In genomic region chr3:107264888-107265287, GRCh38 we compare ENCODE assay signal across 12 cellular contexts.
DNase-seq lines count a peak whose midpoint lies in the region; ATAC-seq and TF ChIP-seq lines count a peak whose summit lies in the region.
"Had no signal": no experiment of that assay in that cellular context is flagged by ENCODE, and none has a peak within 500 bp of the region (broad histone marks: within the 10 kb centered on the region; RNA-seq: fewer than 3 reads in every experiment).

No MANE protein-coding gene starts in this region.

- H3K9me3 Mint-ChIP-seq in stimulated activated naive B cell treated with anti-CD40 and anti-IgM and Interleukin-4, amounts not matched to agents 10 μg/mL and 1 μg/mL and 100 μg/mL, for 72 hours, result no peaks in the 10 kb centered on the region
- no peaks in the 10 kb centered on the region for H3K9me3 Mint-ChIP-seq in activated naive CD4-positive, alpha-beta T cell treated with anti-CD3 and anti-CD28 coated beads, Interleukin-2, amount 50 U/mL, for 72 hours
- H3K9me3 Mint-ChIP-seq: activated CD4-positive, alpha-beta T cell treated with anti-CD3 and anti-CD28 coated beads, Interleukin-2, amount 10 ng/mL, durations not matched to agents 7 days and 5 days; stimulated activated effector memory CD8-positive, alpha-beta T cell treated with anti-CD3 and anti-CD28 coated beads, Interleukin-12 subunit alpha, Interleukin-12 subunit beta, amount 100 ng/mL, for 72 hours had no signal

- DNase-seq in HPDE6-E6E7 (ENCODE audit: extremely low spot score) (peak; percentile 25), iPS-NIHi11 (ENCODE audit: low spot score) (peak; percentile 8), SHP77 (lab: John Stamatoyannopoulos, UW) (no peak)
- no peak for DNase-seq in stimulated activated naive B cell treated with anti-CD40 and anti-IgM and Interleukin-4, amounts not matched to agents 10 μg/mL and 1 μg/mL and 100 μg/mL, for 72 hours
- DNase-seq in activated naive CD4-positive, alpha-beta T cell treated with anti-CD3 and anti-CD28 coated beads, Interleukin-2, amount 50 U/mL, for 72 hours (ENCODE audit: low spot score in 2 of 2), result no peak
- DNase-seq: activated CD4-positive, alpha-beta T cell treated with anti-CD3 and anti-CD28 coated beads, Interleukin-2, amount 10 ng/mL, durations not matched to agents 7 days and 5 days; AML-193 had no signal

- H3K4me1 Mint-ChIP-seq in stimulated activated naive B cell treated with anti-CD40 and anti-IgM and Interleukin-4, amounts not matched to agents 10 μg/mL and 1 μg/mL and 100 μg/mL, for 72 hours, result no peaks in the 10 kb centered on the region

- TF ChIP-seq CTCF in VCaP (conservative IDR thresholded peaks at IDR 0.05) (no peak), parathyroid adenoma (IDR thresholded peaks at IDR 0.05) (no peak)

- no peaks in the 10 kb centered on the region for H3K36me3 ChIP-seq in parathyroid adenoma (ENCODE audit: control insufficient read depth, insufficient read depth, low read length)

- H3K27ac Mint-ChIP-seq in stimulated activated naive B cell treated with anti-CD40 and anti-IgM and Interleukin-4, amounts not matched to agents 10 μg/mL and 1 μg/mL and 100 μg/mL, for 72 hours, result no peak overlapping the region
- no peak overlapping the region for H3K27ac Mint-ChIP-seq in activated naive CD4-positive, alpha-beta T cell treated with anti-CD3 and anti-CD28 coated beads, Interleukin-2, amount 50 U/mL, for 72 hours
- H3K27ac Mint-ChIP-seq: activated CD4-positive, alpha-beta T cell treated with anti-CD3 and anti-CD28 coated beads, Interleukin-2, amount 10 ng/mL, durations not matched to agents 7 days and 5 days; stimulated activated effector memory CD8-positive, alpha-beta T cell treated with anti-CD3 and anti-CD28 coated beads, Interleukin-12 subunit alpha, Interleukin-12 subunit beta, amount 100 ng/mL, for 72 hours had no signal

- no peak overlapping the region for H3K9ac ChIP-seq in parathyroid adenoma

- H3K27me3 ChIP-seq in parathyroid adenoma (ENCODE audit: control insufficient read depth, insufficient read depth, low read length), result no peaks in the 10 kb centered on the region

- H3K27me3 Mint-ChIP-seq in stimulated activated naive B cell treated with anti-CD40 and anti-IgM and Interleukin-4, amounts not matched to agents 10 μg/mL and 1 μg/mL and 100 μg/mL, for 72 hours, result peaks cover 0 to 3% of the 10 kb centered on the region in 2 donors

- peaks cover 7% of the 10 kb centered on the region for H3K4me1 ChIP-seq in parathyroid adenoma

- H3K79me2 ChIP-seq in parathyroid adenoma, result peaks cover 7% of the 10 kb centered on the region

- H3K27ac ChIP-seq in VCaP (peak overlapping the region; percentile 89), parathyroid adenoma (peak overlapping the region; percentile 15)

- ATAC-seq in stimulated activated naive B cell treated with anti-CD40 and anti-IgM and Interleukin-4, amounts not matched to agents 10 μg/mL and 1 μg/mL and 100 μg/mL, for 72 hours (replicated peaks), result no peak
- no peak for ATAC-seq in HG02623 (IDR thresholded peaks at IDR 0.05; ENCODE audit: unreplicated experiment)
- ATAC-seq in activated naive CD4-positive, alpha-beta T cell treated with anti-CD3 and anti-CD28 coated beads, Interleukin-2, amount 50 U/mL, for 72 hours, result no peak
- ATAC-seq: stimulated activated effector memory CD8-positive, alpha-beta T cell treated with anti-CD3 and anti-CD28 coated beads, Interleukin-12 subunit alpha, Interleukin-12 subunit beta, amount 100 ng/mL, for 72 hours had no signal

- H3K9me3 ChIP-seq in parathyroid adenoma (ENCODE audit: control insufficient read depth, low read length), result no peaks in the 10 kb centered on the region

- H3K36me3 Mint-ChIP-seq in stimulated activated naive B cell treated with anti-CD40 and anti-IgM and Interleukin-4, amounts not matched to agents 10 μg/mL and 1 μg/mL and 100 μg/mL, for 72 hours, result no peaks in the 10 kb centered on the region
- H3K36me3 Mint-ChIP-seq in activated naive CD4-positive, alpha-beta T cell treated with anti-CD3 and anti-CD28 coated beads, Interleukin-2, amount 50 U/mL, for 72 hours, result no peaks in the 10 kb centered on the region
- H3K36me3 Mint-ChIP-seq: stimulated activated effector memory CD8-positive, alpha-beta T cell treated with anti-CD3 and anti-CD28 coated beads, Interleukin-12 subunit alpha, Interleukin-12 subunit beta, amount 100 ng/mL, for 72 hours had no signal

- no peak overlapping the region for H3K4me2 ChIP-seq in parathyroid adenoma (ENCODE audit: low read length)

- peak overlapping the region; percentile 13 for H2AFZ ChIP-seq in parathyroid adenoma

- no peak overlapping the region for H3K4me3 Mint-ChIP-seq in stimulated activated naive B cell treated with anti-CD40 and anti-IgM and Interleukin-4, amounts not matched to agents 10 μg/mL and 1 μg/mL and 100 μg/mL, for 72 hours
- H3K4me3 Mint-ChIP-seq: activated CD4-positive, alpha-beta T cell treated with anti-CD3 and anti-CD28 coated beads, Interleukin-2, amount 10 ng/mL, durations not matched to agents 7 days and 5 days; stimulated activated effector memory CD8-positive, alpha-beta T cell treated with anti-CD3 and anti-CD28 coated beads, Interleukin-12 subunit alpha, Interleukin-12 subunit beta, amount 100 ng/mL, for 72 hours had no signal

- H3K4me3 ChIP-seq in parathyroid adenoma (ENCODE audit: low read depth, low read length), result no peak overlapping the region
- H3K4me3 ChIP-seq: lung had no signal

Comparison
In these comparisons a context has a peak if more than half of its experiments do, and no peak if none do; other contexts are left out.
1. DNase-seq: peak in HPDE6-E6E7 (single experiment) and iPS-NIHi11 (single experiment); none in SHP77 (0 of 2), stimulated activated naive B cell treated with anti-CD40 and anti-IgM and Interleukin-4, amounts not matched to agents 10 μg/mL and 1 μg/mL and 100 μg/mL, for 72 hours (single experiment) and activated naive CD4-positive, alpha-beta T cell treated with anti-CD3 and anti-CD28 coated beads, Interleukin-2, amount 50 U/mL, for 72 hours (0 of 2).